ENCODE assay signal across 20 cellular contexts in genomic region chr2:12320027-12320734, GRCh38.
DNase-seq lines count a peak whose midpoint lies in the region; ATAC-seq, FAIRE-seq and TF ChIP-seq lines count a peak whose summit lies in the region.
"Had no signal": no experiment of that assay in that cellular context is flagged by ENCODE, and none has a peak within 500 bp of the region (broad histone marks: within the 10 kb centered on the region; RNA-seq: fewer than 3 reads in every experiment).

No MANE protein-coding gene starts in this region.

- in situ Hi-C loops in G401 (cut with HindIII; ENCODE audit: low sequenced_read_pairs), result no loop called here

- DNase-seq in HFFc6 (no peak), activated B cell treated with CpG ODN at 0.5 μM for 24 hours (no peak), keratinocyte (ENCODE audit: low read depth, low spot score) (no peak), superior temporal gyrus (ENCODE audit: extremely low spot score) (peak; percentile 11), DMS 273 (lab: John Stamatoyannopoulos, UW; ENCODE audit: unreplicated experiment) (no peak), G401 (ENCODE audit: low spot score) (no peak)
- no peak for DNase-seq in activated T-cell treated with anti-CD3 and anti-CD28 coated beads, Interleukin-2, amount 50 U/mL, for 4 hours
- DNase-seq: activated gamma-delta T cell treated with Interleukin-2 at 50 U/mL for 16 hours; DMS153; NCI-H1105; NCI-H748 treated with DMSO at 0.1 percent for 48 hours; right lobe of liver; stimulated activated CD4-positive, alpha-beta T cell treated with anti-CD3 and anti-CD28 coated beads, Interleukin-2, amount 100 ng/mL, for 48 hours; WERI-Rb-1 had no signal

- no peak overlapping the region for H3K9ac ChIP-seq in keratinocyte (ENCODE audit: control insufficient read depth, extremely low read depth, insufficient read depth, low read length)
- H3K9ac ChIP-seq: BLaER1 had no signal

- H3K79me2 ChIP-seq in keratinocyte (ENCODE audit: control insufficient read depth, insufficient read depth, low read length), result no peaks in the 10 kb centered on the region

- no peaks in the 10 kb centered on the region for H4K20me1 ChIP-seq in keratinocyte (ENCODE audit: control insufficient read depth, extremely low read depth, insufficient read depth, low read length)
- H4K20me1 ChIP-seq: BLaER1 had no signal

- dilution Hi-C loops in keratinocyte (cut with MboI; ENCODE audit: extremely low pct_ligation_motif_present, low sequenced_read_pairs), result no loop called here

- no peak overlapping the region for H3K27ac ChIP-seq in keratinocyte (ENCODE audit: control insufficient read depth, insufficient read depth, low read length)
- H3K27ac ChIP-seq: BLaER1, body of pancreas, epithelial cell of prostate, neutrophil, right lobe of liver, WERI-Rb-1 had no signal

- H3K4me1 Mint-ChIP-seq in HFFc6 (ENCODE audit: low read depth) (peaks cover 71% of the 10 kb centered on the region), activated B cell treated with CpG ODN at 0.5 μM for 24 hours (peaks cover 28% of the 10 kb centered on the region)
- peaks cover 2% of the 10 kb centered on the region for H3K4me1 Mint-ChIP-seq in activated T-cell treated with anti-CD3 and anti-CD28 coated beads, Interleukin-2, amount 50 U/mL, for 4 hours (ENCODE audit: low read depth)

- FAIRE-seq in keratinocyte (lab: Jason Lieb, UNC), result peak; percentile 36

- no peaks in the 10 kb centered on the region for H3K9me1 ChIP-seq in keratinocyte (ENCODE audit: control insufficient read depth, extremely low read depth, insufficient read depth, low read length)

- H3K4me2 ChIP-seq in keratinocyte (ENCODE audit: control insufficient read depth, extremely low read depth, insufficient read depth, low read depth, low read length), result no peak overlapping the region
- H3K4me2 ChIP-seq: BLaER1 had no signal

- H3K36me3 Mint-ChIP-seq in HFFc6 (ENCODE audit: low read depth) (no peaks in the 10 kb centered on the region), activated B cell treated with CpG ODN at 0.5 μM for 24 hours (ENCODE audit: low read depth) (no peaks in the 10 kb centered on the region)
- H3K36me3 Mint-ChIP-seq in activated T-cell treated with anti-CD3 and anti-CD28 coated beads, Interleukin-2, amount 50 U/mL, for 4 hours (ENCODE audit: insufficient read depth), result no peaks in the 10 kb centered on the region

- no peak overlapping the region for H3K4me3 ChIP-seq in keratinocyte (ENCODE audit: control insufficient read depth in 2 of 3, extremely low read depth in 1 of 3, insufficient read depth in 2 of 3, low read depth in 1 of 3, low read length in 3 of 3)
- H3K4me3 ChIP-seq: BLaER1, body of pancreas, heart left ventricle, right lobe of liver had no signal

- intact Hi-C loops in activated B cell treated with CpG ODN at 0.5 μM for 24 hours (cut with micrococcal nuclease), result loop anchor here (10.0 kb wide), 2 partner anchors 275 to 395 kb away; partner anchors contain the start of gene TRIB2

- peak; percentile 45 for ATAC-seq in activated B cell treated with CpG ODN at 0.5 μM for 24 hours (ENCODE audit: low read depth)
- no peak for ATAC-seq in activated T-cell treated with anti-CD3 and anti-CD28 coated beads, Interleukin-2, amount 50 U/mL, for 4 hours
- ATAC-seq: body of pancreas, right lobe of liver had no signal

- CTCF ChIA-PET in activated B cell treated with CpG ODN at 0.5 μM for 24 hours (lab: Charles Lee), result interaction anchor here (0.7 kb wide), 1 partner anchor 48 kb away, joined by 3 read pairs; no protein-coding TSS in a partner anchor

- peaks cover 46% of the 10 kb centered on the region for H3K4me1 ChIP-seq in keratinocyte (ENCODE audit: control insufficient read depth, extremely low read depth, insufficient read depth, low read length)
- H3K4me1 ChIP-seq: body of pancreas, right lobe of liver had no signal

- H3K4me3 Mint-ChIP-seq in HFFc6, result peak overlapping the region; percentile 2; the same call in 1 of the 2 replicates
- peak overlapping the region; percentile 16 for H3K4me3 Mint-ChIP-seq in activated B cell treated with CpG ODN at 0.5 μM for 24 hours
- no peak overlapping the region for H3K4me3 Mint-ChIP-seq in activated T-cell treated with anti-CD3 and anti-CD28 coated beads, Interleukin-2, amount 50 U/mL, for 4 hours
- H3K4me3 Mint-ChIP-seq: dendritic cell treated with granulocyte-macrophage colony-stimulating factor and Interleukin-4, amounts not matched to agents 40 ng/mL and 50 ng/mL, for 4 days had no signal

- no peaks in the 10 kb centered on the region for H3K36me3 ChIP-seq in keratinocyte (ENCODE audit: control insufficient read depth in 2 of 2, extremely low read depth in 1 of 2, insufficient read depth in 2 of 2, low read length in 2 of 2)
- H3K36me3 ChIP-seq: BLaER1, heart left ventricle, neutrophil, right lobe of liver, WERI-Rb-1 had no signal

- H3K27me3 Mint-ChIP-seq in HFFc6 (ENCODE audit: insufficient read depth), result no peaks in the 10 kb centered on the region; the same call in 1 of the 2 replicates
- no peaks in the 10 kb centered on the region for H3K27me3 Mint-ChIP-seq in activated B cell treated with CpG ODN at 0.5 μM for 24 hours
- H3K27me3 Mint-ChIP-seq in activated T-cell treated with anti-CD3 and anti-CD28 coated beads, Interleukin-2, amount 50 U/mL, for 4 hours (ENCODE audit: low read depth), result no peaks in the 10 kb centered on the region

- H3K27me3 ChIP-seq in keratinocyte (ENCODE audit: control insufficient read depth, extremely low read depth, insufficient read depth, low read length), result no peaks in the 10 kb centered on the region
- H3K27me3 ChIP-seq: BLaER1, body of pancreas, heart left ventricle, neutrophil, right lobe of liver had no signal

- POLR2A ChIA-PET in activated B cell treated with CpG ODN at 0.5 μM for 24 hours (lab: Charles Lee), result no interaction called here

- H3K9me3 Mint-ChIP-seq in HFFc6 (no peaks in the 10 kb centered on the region), activated B cell treated with CpG ODN at 0.5 μM for 24 hours (no peaks in the 10 kb centered on the region)
- H3K9me3 Mint-ChIP-seq in activated T-cell treated with anti-CD3 and anti-CD28 coated beads, Interleukin-2, amount 50 U/mL, for 4 hours, result no peaks in the 10 kb centered on the region
- H3K9me3 Mint-ChIP-seq: dendritic cell treated with granulocyte-macrophage colony-stimulating factor and Interleukin-4, amounts not matched to agents 40 ng/mL and 50 ng/mL, for 4 days had no signal

- TF ChIP-seq CTCF in HFFc6 (IDR thresholded peaks at IDR 0.05) (no peak), activated B cell treated with CpG ODN at 0.5 μM for 24 hours (IDR thresholded peaks at IDR 0.05) (no peak), keratinocyte (optimal IDR thresholded peaks at IDR 0.05 in 1 of 3, IDR thresholded peaks at IDR 0.05 in 1 of 3, conservative IDR thresholded peaks at IDR 0.05 in 1 of 3; ENCODE audit: extremely low read depth in 1 of 3, insufficient read depth in 2 of 3, low read length in 3 of 3) (no peak)

- H2AFZ ChIP-seq in keratinocyte (ENCODE audit: control insufficient read depth, low read length), result no peak overlapping the region

- H3K9me3 ChIP-seq in keratinocyte (ENCODE audit: control insufficient read depth, low read depth, low read length), result no peaks in the 10 kb centered on the region
- H3K9me3 ChIP-seq: body of pancreas, heart left ventricle, neutrophil, right lobe of liver had no signal

- H3K27ac Mint-ChIP-seq in HFFc6 (no peak overlapping the region), activated B cell treated with CpG ODN at 0.5 μM for 24 hours (no peak overlapping the region)
- H3K27ac Mint-ChIP-seq: dendritic cell treated with granulocyte-macrophage colony-stimulating factor and Interleukin-4, amounts not matched to agents 40 ng/mL and 50 ng/mL, for 4 days had no signal
